ENCODE assay signal across 6 cellular contexts in genomic region chr7:119861385-119861784, GRCh38.
"Had no signal": no experiment of that assay in that cellular context is flagged by ENCODE, and none has a peak within 500 bp of the region (broad histone marks: within the 10 kb centered on the region; RNA-seq: fewer than 3 reads in every experiment).

No MANE protein-coding gene starts in this region.

- FAIRE-seq: HepG2, HTR-8/SVneo had no signal

- DNase-seq: IMR-90, KBM-7, KG1 had no signal

- H3K27ac ChIP-seq: HL-60 had no signal

- ATAC-seq: HepG2 had no signal
